ENCODE assay signal across 8 cellular contexts in genomic region chr17:66542183-66542966, GRCh38.
DNase-seq lines count a peak whose midpoint lies in the region; ATAC-seq, FAIRE-seq and TF ChIP-seq lines count a peak whose summit lies in the region.

No MANE protein-coding gene starts in this region.

- ATAC-seq in activated T-cell treated with anti-CD3 and anti-CD28 coated beads, Interleukin-2, amount 50 U/mL, for 4 hours = peak; percentile 49 to 65
- peak; percentile 79 for ATAC-seq in HG02763 (IDR thresholded peaks at IDR 0.05; ENCODE audit: unreplicated experiment)
- ATAC-seq in gastroesophageal sphincter = no peak

- H3K9me3 ChIP-seq in gastroesophageal sphincter = no peaks in the 10 kb centered on the region

- no peak for TF ChIP-seq POLR2A in gastroesophageal sphincter (IDR thresholded peaks at IDR 0.05)

- H3K4me1 ChIP-seq in gastroesophageal sphincter = peaks cover 3 to 42% (median 26%) of the 10 kb centered on the region in 3 donors

- H3K36me3 Mint-ChIP-seq in activated T-cell treated with anti-CD3 and anti-CD28 coated beads, Interleukin-2, amount 50 U/mL, for 4 hours (ENCODE audit: insufficient read depth) = peaks cover 14% of the 10 kb centered on the region

- TF ChIP-seq CTCF in gastroesophageal sphincter (IDR thresholded peaks at IDR 0.05) = no peak

- no peaks in the 10 kb centered on the region for H3K36me3 ChIP-seq in gastroesophageal sphincter

- DNase-seq in activated T-cell treated with anti-CD3 and anti-CD28 coated beads, Interleukin-2, amount 50 U/mL, for 4 hours = no peak
- no peak for DNase-seq in activated T-cell treated with anti-CD3 and anti-CD28 coated beads, Interleukin-2, amount 50 U/mL, for 1 hour
- DNase-seq in RCC 7860 (ENCODE audit: low spot score) (peak; percentile 84), SHP77 treated with DMSO at 0.1 percent for 48 hours (lab: John Stamatoyannopoulos, UW) (no peak), DMS 273 (lab: John Stamatoyannopoulos, UW; ENCODE audit: unreplicated experiment) (no peak), mesenteric fat pad (ENCODE audit: low spot score) (no peak)

- peak overlapping the region; percentile 3 for H3K4me3 Mint-ChIP-seq in activated T-cell treated with anti-CD3 and anti-CD28 coated beads, Interleukin-2, amount 50 U/mL, for 4 hours

- H3K27me3 Mint-ChIP-seq in activated T-cell treated with anti-CD3 and anti-CD28 coated beads, Interleukin-2, amount 50 U/mL, for 4 hours (ENCODE audit: low read depth) = no peaks in the 10 kb centered on the region

- no peaks in the 10 kb centered on the region for H3K27me3 ChIP-seq in gastroesophageal sphincter

- TF ChIP-seq EP300 in gastroesophageal sphincter (IDR thresholded peaks at IDR 0.05) = no peak

- H3K4me3 ChIP-seq in gastroesophageal sphincter = no peak overlapping the region

- peaks cover 9% of the 10 kb centered on the region for H3K9me3 Mint-ChIP-seq in activated T-cell treated with anti-CD3 and anti-CD28 coated beads, Interleukin-2, amount 50 U/mL, for 4 hours

- peak overlapping the region in 3 of 4 donors; percentile 73 to 84 (median 79) for H3K27ac ChIP-seq in gastroesophageal sphincter

- H3K4me1 Mint-ChIP-seq in activated T-cell treated with anti-CD3 and anti-CD28 coated beads, Interleukin-2, amount 50 U/mL, for 4 hours (ENCODE audit: low read depth) = peaks cover 64% of the 10 kb centered on the region

- 44% methylated on average over 4 of the region's 4 CpGs for WGBS in gastroesophageal sphincter (ENCODE audit: low coverage in 1 of 2), 2 donors

- FAIRE-seq in RCC 7860 (lab: Jason Lieb, UNC) = no peak
